ENCODE assay signal across 8 cellular contexts in genomic region chr4:48681856-48682255, GRCh38.
DNase-seq lines count a peak whose midpoint lies in the region; ATAC-seq and TF ChIP-seq lines count a peak whose summit lies in the region.

No MANE protein-coding gene starts in this region.

- peaks cover 72% of the 10 kb centered on the region for H3K79me2 ChIP-seq in SK-N-SH (ENCODE audit: insufficient read depth)

- ATAC-seq in heart right ventricle, result peak in 4 of 8 donors; percentile 44 to 70 (median 58)
- peak; percentile 86 for ATAC-seq in HG02870 (IDR thresholded peaks at IDR 0.05; ENCODE audit: unreplicated experiment)
- peak; percentile 83 for ATAC-seq in foreskin keratinocyte

- no peak for TF ChIP-seq EP300 in SK-N-SH (IDR thresholded peaks at IDR 0.05; ENCODE audit: borderline replicate concordance in 1 of 2, low read depth in 1 of 2, low read length in 1 of 2)

- no peak overlapping the region for H2AFZ ChIP-seq in SK-N-SH (ENCODE audit: low read depth)

- H3K4me1 ChIP-seq in heart right ventricle (peaks cover 0 to 45% (median 17%) of the 10 kb centered on the region in 9 donors), SK-N-SH (ENCODE audit: control insufficient read depth in 1 of 2, insufficient read depth in 2 of 2, low read depth in 1 of 2, low read length in 1 of 2) (peaks cover 8 to 12% of the 10 kb centered on the region in 2 experiments; a peak in 3 of 4 replicates), foreskin keratinocyte (no peaks in the 10 kb centered on the region)

- intact Hi-C loops in heart right ventricle (cut with DNase I) (loop anchor here in 6 of 10 donors (2.0 to 10.0 kb wide), 5 partner anchors 93 to 283 kb away; no protein-coding TSS in a partner anchor), cardiac septum (cut with DNase I) (loop anchor here (5.0 to 10.0 kb wide), 3 partner anchors 93 to 283 kb away; no protein-coding TSS in a partner anchor)

- H3F3A ChIP-seq in SK-N-SH (replicated peaks; ENCODE audit: insufficient read depth), result no peaks in the 10 kb centered on the region

- peak; percentile 25 to 74 (median 47) for TF ChIP-seq CTCF in heart right ventricle (IDR thresholded peaks at IDR 0.05)
- peak; percentile 54 for TF ChIP-seq CTCF in SK-N-SH (IDR thresholded peaks at IDR 0.05)
- TF ChIP-seq CTCF in foreskin keratinocyte (conservative IDR thresholded peaks at IDR 0.05), result peak; percentile 84

- no peak overlapping the region for H3K4me2 ChIP-seq in SK-N-SH

- DNase-seq in heart right ventricle (no peak), cardiac septum (ENCODE audit: low spot score) (no peak), SK-N-SH (no peak), foreskin keratinocyte (peak; percentile 40 to 63), nucleus accumbens (lab: John Stamatoyannopoulos, UW) (no peak), putamen (ENCODE audit: low spot score) (no peak)
- DNase-seq in effector CD8-positive, alpha-beta T cell (lab: John Stamatoyannopoulos, UW), result no peak

- H3K9ac ChIP-seq in SK-N-SH, result no peak overlapping the region

- H3K36me3 ChIP-seq in heart right ventricle (no peaks in the 10 kb centered on the region), SK-N-SH (replicated peaks in 1 of 2; ENCODE audit: control insufficient read depth in 1 of 2, insufficient read depth in 2 of 2, low read length in 1 of 2) (peaks cover 0 to 8% of the 10 kb centered on the region in 2 experiments)

- H3K9me2 ChIP-seq in SK-N-SH, result no peaks in the 10 kb centered on the region; the same call in 1 of the 2 replicates

- peak; percentile 59 for TF ChIP-seq RAD21 in SK-N-SH (IDR thresholded peaks at IDR 0.05; ENCODE audit: low read length)

- H3K27ac ChIP-seq in heart right ventricle (peak overlapping the region in 1 of 10 donors; percentile 19), SK-N-SH (ENCODE audit: low read depth in 2 of 2, low read length in 1 of 2) (no peak overlapping the region), foreskin keratinocyte (no peak overlapping the region)

- H3K27me3 ChIP-seq in heart right ventricle (no peaks in the 10 kb centered on the region), SK-N-SH (ENCODE audit: insufficient read depth) (no peaks in the 10 kb centered on the region), foreskin keratinocyte (no peaks in the 10 kb centered on the region)

- H3K4me3 ChIP-seq in heart right ventricle (no peak overlapping the region), SK-N-SH (ENCODE audit: low read depth in 2 of 2, low read length in 1 of 2) (no peak overlapping the region)

- CTCF ChIA-PET in SK-N-SH (lab: Yijun Ruan, JAX), result no interaction called here

- POLR2A ChIA-PET in SK-N-SH (lab: Yijun Ruan, JAX), result no interaction called here

- H4K20me1 ChIP-seq in SK-N-SH (ENCODE audit: insufficient read depth), result no peaks in the 10 kb centered on the region

- H3K9me3 ChIP-seq in heart right ventricle (no peaks in the 10 kb centered on the region), SK-N-SH (no peaks in the 10 kb centered on the region)

TF ChIP-seq in SK-N-SH, 30 proteins besides CTCF, POLR2A, EP300 and RAD21:
- TF ChIP-seq TAF1 (IDR thresholded peaks at IDR 0.05; ENCODE audit: borderline replicate concordance, low read depth, low read length) (no peak), FOXM1 (IDR thresholded peaks at IDR 0.05; ENCODE audit: low read depth) (no peak), SMC3 (IDR thresholded peaks at IDR 0.05; ENCODE audit: low read depth, low read length) (peak; percentile 50)

Comparison
In these comparisons a context has a peak if more than half of its experiments do, and no peak if none do; other contexts are left out.
1. DNase-seq: peak in foreskin keratinocyte (2 of 2); none in heart right ventricle (0 of 2), cardiac septum (single experiment), SK-N-SH (single experiment), effector CD8-positive, alpha-beta T cell (single experiment), nucleus accumbens (0 of 56) and putamen (single experiment).
2. Peak in every context shown above with its lines, with median percentiles within 50 percentile points of each other: CTCF ChIP-seq.